9 cellular contexts compared by ENCODE assay signal in the genomic region with DNA sequence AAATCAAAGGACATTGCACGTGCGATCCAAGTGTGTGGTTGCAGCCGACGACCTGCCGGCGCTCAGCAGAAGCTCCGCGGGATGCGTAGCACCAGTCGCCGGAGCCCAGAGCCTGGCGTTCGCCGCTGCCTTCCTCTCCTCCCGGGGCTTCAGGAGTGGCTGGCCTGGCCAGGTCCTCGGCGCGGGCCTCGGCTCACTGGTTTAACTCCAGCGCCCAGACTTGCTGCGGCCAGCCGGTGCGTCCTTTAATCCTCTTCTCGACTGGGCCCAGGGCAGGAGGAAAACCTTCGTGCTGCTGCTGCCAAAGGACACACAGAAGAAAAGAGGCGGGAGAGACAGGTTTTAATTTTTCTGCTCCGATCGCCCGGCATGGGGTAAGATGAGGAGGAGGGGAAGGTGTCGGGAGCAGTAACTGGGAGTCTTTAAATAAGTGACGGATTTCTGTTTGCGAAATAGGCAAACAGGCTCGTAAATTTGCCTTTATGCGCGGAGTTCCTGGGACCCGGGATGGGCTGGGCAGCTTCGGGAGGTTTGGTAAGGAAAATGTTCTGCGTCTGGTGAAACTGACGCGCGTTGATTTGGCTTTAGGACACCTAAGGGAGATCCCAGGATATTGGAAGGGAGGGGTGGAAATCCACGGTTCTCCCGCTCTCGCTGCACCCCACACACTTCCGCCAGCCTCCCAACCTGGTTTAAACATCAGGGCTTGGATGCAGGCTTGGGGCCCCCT. TPM values are rescaled to one million over a fixed set of nuclear protein-coding genes. Genes with fewer than 3 reads are reported as not detected.
A peak's percentile ranks its signal among the peaks of the same experiment; 100 is the strongest.
DNase-seq lines count a peak whose midpoint lies in the region; ATAC-seq and TF ChIP-seq lines count a peak whose summit lies in the region.
"Had no signal": no experiment of that assay in that cellular context is flagged by ENCODE, and none has a peak within 500 bp of the region (broad histone marks: within the 10 kb centered on the region; RNA-seq: fewer than 3 reads in every experiment).

No MANE protein-coding gene starts in this region.

- H3K36me3 ChIP-seq in Caco-2 (ENCODE audit: control insufficient read depth, insufficient read depth, low read length) (no peaks in the 10 kb centered on the region), MG63 (peaks cover 5% of the 10 kb centered on the region; the same call in 1 of the 2 replicates)

- POLR2A ChIA-PET in Caco-2 (lab: Charles Lee), result no interaction called here

- H3K9me3 Mint-ChIP-seq in Caco-2 (ENCODE audit: unreplicated experiment) (no peaks in the 10 kb centered on the region), neural crest cell (no peaks in the 10 kb centered on the region)

- peak overlapping the region; percentile 54 for H3K4me3 Mint-ChIP-seq in Caco-2 (ENCODE audit: unreplicated experiment)
- H3K4me3 Mint-ChIP-seq in neural crest cell, result peak overlapping the region; percentile 13

- intact Hi-C loops in Caco-2 (cut with micrococcal nuclease; ENCODE audit: unreplicated experiment) (no loop called here), posterior cingulate gyrus (cut with DNase I) (no loop called here)

- peaks cover 5% of the 10 kb centered on the region for H3K4me1 Mint-ChIP-seq in Caco-2 (ENCODE audit: low read depth, unreplicated experiment)
- peaks cover 23% of the 10 kb centered on the region for H3K4me1 Mint-ChIP-seq in neural crest cell

- ATAC-seq in GM21723 (IDR thresholded peaks at IDR 0.05; ENCODE audit: unreplicated experiment), result no peak

- CTCF ChIA-PET in Caco-2 (lab: Charles Lee), result no interaction called here

- H3K36me3 Mint-ChIP-seq in Caco-2 (ENCODE audit: insufficient read depth, unreplicated experiment) (peaks cover 20% of the 10 kb centered on the region), neural crest cell (ENCODE audit: low read depth) (no peaks in the 10 kb centered on the region)

- H3K4me1 ChIP-seq in Caco-2, result no peaks in the 10 kb centered on the region

- H3K4me3 ChIP-seq in Caco-2 (ENCODE audit: low read depth, low read length) (no peak overlapping the region; the same call in 1 of the 2 replicates), MG63 (peak overlapping the region; percentile 65)

- TF ChIP-seq CTCF in Caco-2 (IDR thresholded peaks at IDR 0.05; ENCODE audit: insufficient read depth in 1 of 2, low read depth in 1 of 2, low read length in 1 of 2, severe bottlenecking in 1 of 2, unreplicated experiment in 1 of 2) (no peak), neural crest cell (conservative IDR thresholded peaks at IDR 0.05) (no peak)

- DNase-seq in Caco-2 (no peak), MG63 (peak; percentile 26), ecto neural progenitor cell (ENCODE audit: low spot score) (peak; percentile 79), neural crest cell (ENCODE audit: low read depth, low spot score) (no peak), NCI-H446 treated with DMSO at 0.1 percent for 48 hours (lab: John Stamatoyannopoulos, UW) (no peak), posterior cingulate gyrus (no peak)
- DNase-seq: NCI-H1436 had no signal

- H3K27ac Mint-ChIP-seq in Caco-2 (ENCODE audit: unreplicated experiment) (no peak overlapping the region), neural crest cell (ENCODE audit: unreplicated experiment) (no peak overlapping the region)

- H3K9me3 ChIP-seq in Caco-2 (no peaks in the 10 kb centered on the region), MG63 (no peaks in the 10 kb centered on the region; the same call in 1 of the 2 replicates)

- no TSS peak for BruUV-seq in Caco-2 (replicated peaks; lab: Mats Ljungman, UMichigan)

- H3K27me3 Mint-ChIP-seq in Caco-2 (ENCODE audit: insufficient read depth, unreplicated experiment) (peaks cover 12% of the 10 kb centered on the region), neural crest cell (ENCODE audit: low read depth) (peaks cover 100% of the 10 kb centered on the region)

- H3K27me3 ChIP-seq in Caco-2 (replicated peaks; ENCODE audit: control insufficient read depth, insufficient read depth, low read length), result no peaks in the 10 kb centered on the region; the same call in 1 of the 2 replicates
- H3K27me3 ChIP-seq in MG63, result peaks cover 3% of the 10 kb centered on the region

RNA-seq across cellular contexts. Expression of a gene that starts 2.2 kb away (rescaled TPM):
- 0.45 and 2.2 TPM in 2 replicates for total RNA-seq in Caco-2 (2022)
- 2.3 and 7.4 TPM in 2 replicates for total RNA-seq in MG63 (2014; rRNA removed; shearing (Covaris generic); ENCODE audit: low replicate concordance)
- not detected in 2 replicates for total RNA-seq in neural crest cell
- total RNA-seq: lung microvascular endothelial cell had no signal

RNA-seq across cellular contexts. Expression of a gene that starts 30.0 kb away (rescaled TPM):
- total RNA-seq in Caco-2 (2022), result 30.5 and 32.5 TPM in 2 replicates
- total RNA-seq in MG63 (2014; rRNA removed; shearing (Covaris generic); ENCODE audit: low replicate concordance), result 33.4 and 39.2 TPM in 2 replicates
- total RNA-seq in neural crest cell, result 46.3 and 49.2 TPM in 2 replicates

Comparison
In these comparisons a context has a peak if more than half of its experiments do, and no peak if none do; other contexts are left out.
1. DNase-seq: peak in MG63 (single experiment) and ecto neural progenitor cell (single experiment); none in Caco-2 (0 of 2), neural crest cell (single experiment), NCI-H446 treated with DMSO at 0.1 percent for 48 hours (single experiment) and posterior cingulate gyrus (0 of 10).